ENCODE assay signal across 8 cellular contexts in the genomic region with DNA sequence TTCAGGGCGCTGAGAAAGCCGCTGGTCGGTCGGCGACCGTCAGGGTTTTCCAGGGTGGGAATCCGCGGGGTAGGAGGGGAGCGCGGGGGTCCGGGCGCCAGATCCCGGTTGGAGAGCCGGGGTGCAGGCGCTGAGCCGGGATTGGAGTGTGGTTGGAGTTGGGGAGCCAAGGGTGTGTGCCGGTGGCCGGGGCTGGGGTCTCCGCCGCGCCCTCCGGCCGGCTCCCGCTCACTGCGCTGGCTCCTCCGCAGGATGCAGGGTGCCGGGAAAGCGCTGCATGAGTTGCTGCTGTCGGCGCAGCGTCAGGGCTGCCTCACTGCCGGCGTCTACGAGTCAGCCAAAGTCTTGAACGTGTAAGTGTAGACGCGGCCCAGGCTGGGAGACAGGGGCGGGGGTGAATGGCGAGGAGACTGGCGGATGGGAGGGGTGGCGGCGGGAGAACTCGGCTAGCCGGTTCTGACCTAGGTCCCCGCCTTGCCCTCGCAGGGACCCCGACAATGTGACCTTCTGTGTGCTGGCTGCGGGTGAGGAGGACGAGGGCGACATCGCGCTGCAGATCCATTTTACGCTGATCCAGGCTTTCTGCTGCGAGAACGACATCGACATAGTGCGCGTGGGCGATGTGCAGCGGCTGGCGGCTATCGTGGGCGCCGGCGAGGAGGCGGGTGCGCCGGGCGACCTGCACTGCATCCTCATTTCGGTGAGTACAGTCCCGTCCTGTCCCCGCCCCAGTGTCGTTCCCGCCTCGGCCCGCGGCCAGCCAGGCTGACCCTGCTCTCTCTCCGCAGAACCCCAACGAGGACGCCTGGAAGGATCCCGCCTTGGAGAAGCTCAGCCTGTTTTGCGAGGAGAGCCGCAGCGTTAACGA. TPM values are rescaled to one million over a fixed set of nuclear protein-coding genes. Genes with fewer than 3 reads are reported as not detected.
DNase-seq lines count a peak whose midpoint lies in the region.

No MANE protein-coding gene starts in this region.

- DNase-seq in NCI-H2171 treated with DMSO at 0.1 percent for 48 hours (lab: John Stamatoyannopoulos, UW) (peak; percentile 47), NCI-H2171 (lab: John Stamatoyannopoulos, UW) (no peak), RPMI7951 (ENCODE audit: low read depth) (peak; percentile 26), globus pallidus (ENCODE audit: low spot score) (peak; percentile 62), NCI-H187 treated with DMSO at 0.1 percent for 48 hours (lab: John Stamatoyannopoulos, UW) (no peak)
- peak; percentile 74 for DNase-seq in activated naive CD4-positive, alpha-beta T cell treated with anti-CD3 and anti-CD28 coated beads, Interleukin-2, amount 10 ng/mL, durations not matched to agents 7 days and 5 days

- H3K9me3 ChIP-seq in neuron (ENCODE audit: low read length) = peaks cover 6% of the 10 kb centered on the region
- H3K9me3 ChIP-seq in thymus (ENCODE audit: control insufficient read depth) = no peaks in the 10 kb centered on the region

- H3K27me3 ChIP-seq in neuron (ENCODE audit: insufficient read depth, low read length) (peaks cover 28% of the 10 kb centered on the region), thymus (ENCODE audit: control insufficient read depth, insufficient read depth) (peaks cover 35% of the 10 kb centered on the region)

- H3K27ac Mint-ChIP-seq in activated naive CD4-positive, alpha-beta T cell treated with anti-CD3 and anti-CD28 coated beads, Interleukin-2, amount 10 ng/mL, durations not matched to agents 7 days and 5 days = peak overlapping the region; percentile 79

- peaks cover 81% of the 10 kb centered on the region for H3K27me3 Mint-ChIP-seq in activated naive CD4-positive, alpha-beta T cell treated with anti-CD3 and anti-CD28 coated beads, Interleukin-2, amount 10 ng/mL, durations not matched to agents 7 days and 5 days

- H3K36me3 ChIP-seq in neuron (ENCODE audit: insufficient read depth, low read length) = no peaks in the 10 kb centered on the region
- H3K36me3 ChIP-seq in thymus (ENCODE audit: control insufficient read depth, insufficient read depth) = no peaks in the 10 kb centered on the region

- no peaks in the 10 kb centered on the region for H3K9me3 Mint-ChIP-seq in activated naive CD4-positive, alpha-beta T cell treated with anti-CD3 and anti-CD28 coated beads, Interleukin-2, amount 10 ng/mL, durations not matched to agents 7 days and 5 days

- H3K27ac ChIP-seq in thymus (ENCODE audit: low read depth) = peak overlapping the region; percentile 82

- no peaks in the 10 kb centered on the region for H3K36me3 Mint-ChIP-seq in activated naive CD4-positive, alpha-beta T cell treated with anti-CD3 and anti-CD28 coated beads, Interleukin-2, amount 10 ng/mL, durations not matched to agents 7 days and 5 days

- H3K4me1 ChIP-seq in neuron (ENCODE audit: insufficient read depth, low read length) = peaks cover 35% of the 10 kb centered on the region
- H3K4me1 ChIP-seq in thymus (ENCODE audit: control insufficient read depth, insufficient read depth, low read length) = peaks cover 30% of the 10 kb centered on the region

- CTCF ChIA-PET in activated naive CD4-positive, alpha-beta T cell treated with anti-CD3 and anti-CD28 coated beads, Interleukin-2, amount 10 ng/mL, durations not matched to agents 7 days and 5 days (lab: Charles Lee) = interaction anchor here (0.9 to 6.3 kb wide), 8 partner anchors 78 to 496 kb away, joined by 3 to 171 read pairs (median 12); no protein-coding TSS in a partner anchor

- peak overlapping the region; percentile 80 for H3K4me3 Mint-ChIP-seq in activated naive CD4-positive, alpha-beta T cell treated with anti-CD3 and anti-CD28 coated beads, Interleukin-2, amount 10 ng/mL, durations not matched to agents 7 days and 5 days

- 1% methylated on average over 85 of the region's 85 CpGs for WGBS in thymus

- H2AFZ ChIP-seq in neuron (ENCODE audit: low read depth, low read length) = no peak overlapping the region

- peaks cover 39% of the 10 kb centered on the region for H3K4me1 Mint-ChIP-seq in activated naive CD4-positive, alpha-beta T cell treated with anti-CD3 and anti-CD28 coated beads, Interleukin-2, amount 10 ng/mL, durations not matched to agents 7 days and 5 days

- H3K4me3 ChIP-seq in neuron (ENCODE audit: low read length) (peak overlapping the region; percentile 92), thymus (ENCODE audit: low read length) (peak overlapping the region; percentile 53)

RNA-seq across cellular contexts. Expression of a gene that starts 0.6 kb away (rescaled TPM):
- 0.12 TPM in 1 of 2 replicates, not detected in the other for total RNA-seq in RPMI7951 (2014; rRNA removed; shearing (Covaris generic))
- 21.0 TPM for polyA plus RNA-seq in thymus

Comparison
In these comparisons a context has a peak if more than half of its experiments do, and no peak if none do; other contexts are left out.
1. DNase-seq: peak in NCI-H2171 treated with DMSO at 0.1 percent for 48 hours (single experiment), RPMI7951 (single experiment), activated naive CD4-positive, alpha-beta T cell treated with anti-CD3 and anti-CD28 coated beads, Interleukin-2, amount 10 ng/mL, durations not matched to agents 7 days and 5 days (single experiment) and globus pallidus (single experiment); none in NCI-H2171 (single experiment) and NCI-H187 treated with DMSO at 0.1 percent for 48 hours (single experiment).